ENCODE assay signal across 15 cellular contexts in genomic region chrY:2950655-2951054, GRCh38. TPM values are rescaled to one million over a fixed set of nuclear protein-coding genes. Genes with fewer than 3 reads are reported as not detected.
DNase-seq lines count a peak whose midpoint lies in the region; ATAC-seq, FAIRE-seq and TF ChIP-seq lines count a peak whose summit lies in the region.
"Had no signal": no experiment of that assay in that cellular context is flagged by ENCODE, and none has a peak within 500 bp of the region (broad histone marks: within the 10 kb centered on the region; RNA-seq: fewer than 3 reads in every experiment).

No MANE protein-coding gene starts in this region.

- peaks cover 81% of the 10 kb centered on the region for H3K4me1 ChIP-seq in DOHH2 (ENCODE audit: control insufficient read depth, low read length)

- peaks cover 10% of the 10 kb centered on the region for H3K4me1 Mint-ChIP-seq in activated T-helper 17 cell treated with anti-CD3 and anti-CD28 coated beads, Interleukin-2, amount 50 U/mL, for 72 hours
- H3K4me1 Mint-ChIP-seq in HFFc6 (ENCODE audit: low read depth) = peaks cover 13% of the 10 kb centered on the region
- H3K4me1 Mint-ChIP-seq: H9 had no signal

- no peaks in the 10 kb centered on the region for H4K20me1 ChIP-seq in DOHH2 (ENCODE audit: control insufficient read depth, insufficient read depth, low read depth, low read length)

- peak; percentile 50 for ATAC-seq in HG02884 (IDR thresholded peaks at IDR 0.05; ENCODE audit: unreplicated experiment)
- peak; percentile 63 for ATAC-seq in activated T-helper 17 cell treated with anti-CD3 and anti-CD28 coated beads, Interleukin-2, amount 50 U/mL, for 72 hours (replicated peaks)
- ATAC-seq: CD8-positive, alpha-beta T cell had no signal

- FAIRE-seq in GM18507 (lab: Jason Lieb, UNC) = peak; percentile 78

- H3K9me2 ChIP-seq in DOHH2 (replicated peaks; ENCODE audit: control insufficient read depth, low read length) = no peaks in the 10 kb centered on the region

- peak overlapping the region; percentile 72 for H3K4me2 ChIP-seq in DOHH2 (ENCODE audit: low read length)

- DNase-seq in GM18507 (ENCODE audit: extremely low spot score, insufficient read length, low read depth) (no peak), NCI-H82 (lab: John Stamatoyannopoulos, UW) (no peak), GF-D8 (lab: John Stamatoyannopoulos, UW) (no peak), HFFc6 (no peak)
- DNase-seq: CD8-positive, alpha-beta T cell; DND-41; H9; MV-4-11; NCI-H1417 treated with DMSO at 0.1 percent for 48 hours; NCI-H2081; NCI-H510A treated with DMSO at 0.1 percent for 48 hours had no signal

- H3K36me3 Mint-ChIP-seq in activated T-helper 17 cell treated with anti-CD3 and anti-CD28 coated beads, Interleukin-2, amount 50 U/mL, for 72 hours (ENCODE audit: low read depth) = peaks cover 27% of the 10 kb centered on the region
- no peaks in the 10 kb centered on the region for H3K36me3 Mint-ChIP-seq in HFFc6 (ENCODE audit: low read depth)

- H3K79me2 ChIP-seq in DOHH2 (ENCODE audit: control insufficient read depth, low read length) = peaks cover 85% of the 10 kb centered on the region

- H3K27me3 ChIP-seq in DOHH2 (ENCODE audit: control insufficient read depth, low read length) = no peaks in the 10 kb centered on the region

- H3K4me3 Mint-ChIP-seq in activated T-helper 17 cell treated with anti-CD3 and anti-CD28 coated beads, Interleukin-2, amount 50 U/mL, for 72 hours = peak overlapping the region; percentile 36
- H3K4me3 Mint-ChIP-seq in HFFc6 = no peak overlapping the region
- H3K4me3 Mint-ChIP-seq: CD8-positive, alpha-beta T cell; H9 had no signal

- peak overlapping the region; percentile 59; the same call in 1 of the 2 replicates for H3K27ac ChIP-seq in DOHH2 (ENCODE audit: low read depth, low read length)

- H3K4me3 ChIP-seq in DOHH2 (ENCODE audit: low read length) = peak overlapping the region; percentile 43; the same call in 1 of the 2 replicates

- H3F3A ChIP-seq in DOHH2 (ENCODE audit: control insufficient read depth, insufficient read depth) = no peaks in the 10 kb centered on the region

- H3K27me3 Mint-ChIP-seq in activated T-helper 17 cell treated with anti-CD3 and anti-CD28 coated beads, Interleukin-2, amount 50 U/mL, for 72 hours = no peaks in the 10 kb centered on the region
- H3K27me3 Mint-ChIP-seq in HFFc6 (ENCODE audit: insufficient read depth) = no peaks in the 10 kb centered on the region

- TF ChIP-seq CTCF in DOHH2 (IDR thresholded peaks at IDR 0.05; ENCODE audit: low read depth, low read length, poor library complexity, severe bottlenecking) (no peak), HFFc6 (IDR thresholded peaks at IDR 0.05) (no peak)

- H3K27ac Mint-ChIP-seq in activated T-helper 17 cell treated with anti-CD3 and anti-CD28 coated beads, Interleukin-2, amount 50 U/mL, for 72 hours = peak overlapping the region; percentile 75
- H3K27ac Mint-ChIP-seq in HFFc6 = no peak overlapping the region
- H3K27ac Mint-ChIP-seq: CD8-positive, alpha-beta T cell; H9 had no signal

- H3K9me3 Mint-ChIP-seq in activated T-helper 17 cell treated with anti-CD3 and anti-CD28 coated beads, Interleukin-2, amount 50 U/mL, for 72 hours = no peaks in the 10 kb centered on the region
- no peaks in the 10 kb centered on the region for H3K9me3 Mint-ChIP-seq in HFFc6
- H3K9me3 Mint-ChIP-seq: CD8-positive, alpha-beta T cell; H9 had no signal

- H3K9me3 ChIP-seq in DOHH2 (ENCODE audit: control insufficient read depth, insufficient read depth, low read length) = no peaks in the 10 kb centered on the region

- peaks cover 7% of the 10 kb centered on the region for H3K36me3 ChIP-seq in DOHH2 (ENCODE audit: control insufficient read depth, low read length)

RNA-seq across cellular contexts. Expression of gene ZFY, which starts 15.5 kb away (rescaled TPM):
- 10 to 100 TPM; 14.0 to 19.1 TPM for total RNA-seq in activated T-helper 17 cell treated with anti-CD3 and anti-CD28 coated beads, Interleukin-2, amount 50 U/mL, for 72 hours
- 10 to 100 TPM; 13.8 to 19.7 (median 16.7) TPM for total RNA-seq in HFFc6 (2021; fragmentation: NEBNext Ultra II Directional; extraction: Animal tissue kit (Norgen Biotek cat#: 25700))
- total RNA-seq: H9, RPMI7951 had no signal
